Comparison of ENCODE assay signal across 8 cellular contexts in the genomic region with DNA sequence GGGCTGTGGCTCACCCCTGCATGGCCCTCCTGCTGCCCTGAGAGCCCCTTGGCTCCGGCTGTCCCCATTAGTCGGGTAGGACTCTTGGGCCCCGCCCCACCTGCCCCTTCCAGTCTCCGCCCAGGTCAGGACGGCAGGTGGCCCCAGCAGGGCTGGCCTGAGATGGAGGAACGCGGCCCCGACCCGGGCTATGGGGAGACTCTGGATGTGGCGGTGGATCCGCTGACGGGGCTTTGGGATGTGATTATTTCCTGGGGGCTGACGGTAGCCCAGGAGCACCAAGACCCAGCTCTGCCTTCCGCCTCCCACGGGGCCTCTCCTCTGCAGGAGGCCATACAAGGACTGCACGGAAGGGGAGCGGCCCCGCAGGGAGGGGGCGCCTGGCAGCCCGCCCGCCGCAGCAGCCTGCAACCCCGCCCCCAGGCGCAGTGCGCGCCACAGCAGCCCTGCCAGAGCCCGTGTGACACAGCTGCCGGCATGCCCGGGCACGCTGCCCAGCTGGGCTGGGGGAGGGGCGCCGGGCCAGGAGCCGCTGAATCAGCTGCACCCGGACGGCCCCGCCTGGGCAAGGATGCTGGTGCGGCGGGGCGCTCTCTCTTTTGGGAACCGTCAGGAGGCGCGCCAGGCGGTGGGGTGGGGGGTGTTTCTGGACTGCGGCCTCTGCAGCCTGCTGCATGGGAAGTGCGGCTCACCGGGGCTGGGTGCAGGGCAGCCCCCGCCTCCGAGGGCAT. TPM values are rescaled to one million over a fixed set of nuclear protein-coding genes. Genes with fewer than 3 reads are reported as not detected.
DNase-seq lines count a peak whose midpoint lies in the region; ATAC-seq and TF ChIP-seq lines count a peak whose summit lies in the region.

No MANE protein-coding gene starts in this region.

- DNase-seq in DMS 273 (lab: John Stamatoyannopoulos, UW; ENCODE audit: unreplicated experiment) (peak; percentile 96), HuH-7 (ENCODE audit: low spot score) (peak; percentile 79), activated T-cell treated with anti-CD3 and anti-CD28 coated beads for 4 hours (peak; percentile 79), epithelial cell of proximal tubule (ENCODE audit: low read depth) (no peak)
- peak; percentile 79 for DNase-seq in stimulated activated CD8-positive, alpha-beta memory T cell treated with anti-CD3 and anti-CD28 coated beads, Interleukin-7, amount 100 ng/mL, for 24 hours (ENCODE audit: low read depth)

- H3K4me1 ChIP-seq in OCI-LY1 (ENCODE audit: insufficient read depth, low read length, severe bottlenecking) (peaks cover 68% of the 10 kb centered on the region), muscle layer of duodenum (ENCODE audit: control insufficient read depth in 1 of 2, insufficient read depth in 2 of 2, low read length in 2 of 2) (peaks cover 0 to 40% of the 10 kb centered on the region in 2 donors)

- no peaks in the 10 kb centered on the region for H3K79me2 ChIP-seq in OCI-LY1 (ENCODE audit: insufficient read depth, low read length)

- no peaks in the 10 kb centered on the region for H3F3A ChIP-seq in OCI-LY1 (ENCODE audit: insufficient read depth, low read length)

- peak; percentile 73 for ATAC-seq in GM21528 (IDR thresholded peaks at IDR 0.05; ENCODE audit: low FRiP score, unreplicated experiment)

- peak overlapping the region; percentile 64 for H3K4me2 ChIP-seq in OCI-LY1 (ENCODE audit: low read length)

- H3K9ac ChIP-seq in OCI-LY1 (ENCODE audit: low read length): peak overlapping the region; percentile 54

- H3K4me3 ChIP-seq in OCI-LY1 (ENCODE audit: low read depth, low read length, poor library complexity, severe bottlenecking): peak overlapping the region; percentile 54
- peak overlapping the region; percentile 52 for H3K4me3 ChIP-seq in epithelial cell of proximal tubule (ENCODE audit: low read depth, low read length)
- peak overlapping the region; percentile 21 to 44 for H3K4me3 ChIP-seq in muscle layer of duodenum (ENCODE audit: low read depth in 1 of 2, low read length in 2 of 2)

- no peaks in the 10 kb centered on the region for H4K20me1 ChIP-seq in OCI-LY1 (ENCODE audit: insufficient read depth, low read length)

- no peaks in the 10 kb centered on the region for H3K9me2 ChIP-seq in OCI-LY1 (ENCODE audit: low read depth, low read length)

- no peak for TF ChIP-seq CTCF in OCI-LY1 (IDR thresholded peaks at IDR 0.05; ENCODE audit: low read length)
- TF ChIP-seq CTCF in epithelial cell of proximal tubule (conservative IDR thresholded peaks at IDR 0.05; ENCODE audit: low read depth, low read length): no peak

- no peaks in the 10 kb centered on the region for H3K9me3 ChIP-seq in OCI-LY1 (ENCODE audit: low read length)
- H3K9me3 ChIP-seq in muscle layer of duodenum (ENCODE audit: control insufficient read depth in 1 of 2, low read length in 2 of 2): no peaks in the 10 kb centered on the region

- no peaks in the 10 kb centered on the region for H3K27me3 ChIP-seq in OCI-LY1 (ENCODE audit: insufficient read depth, low read length)
- H3K27me3 ChIP-seq in muscle layer of duodenum (ENCODE audit: low read depth, low read length): no peaks in the 10 kb centered on the region

- H3K27ac ChIP-seq in OCI-LY1 (ENCODE audit: low read depth, low read length, poor library complexity, severe bottlenecking): peak overlapping the region; percentile 45
- no peak overlapping the region for H3K27ac ChIP-seq in muscle layer of duodenum (ENCODE audit: low read length)

- H3K36me3 ChIP-seq in OCI-LY1 (ENCODE audit: insufficient read depth, low read length): peaks cover 1% of the 10 kb centered on the region; the same call in 1 of the 2 replicates
- H3K36me3 ChIP-seq in muscle layer of duodenum (ENCODE audit: control insufficient read depth in 1 of 2, insufficient read depth in 2 of 2, low read length in 2 of 2): peaks cover 0 to 4% of the 10 kb centered on the region in 2 donors

- H2AFZ ChIP-seq in OCI-LY1 (ENCODE audit: low read length): no peak overlapping the region

RNA-seq across cellular contexts. Expression of gene TMEM250, which starts 9.2 kb away (rescaled TPM):
- total RNA-seq in epithelial cell of proximal tubule: 37.5 and 51.7 TPM in 2 replicates

RNA-seq across cellular contexts. Expression of gene NACC2, which starts 14.4 kb away (rescaled TPM):
- 21.3 and 23.9 TPM in 2 replicates for total RNA-seq in epithelial cell of proximal tubule
